19 cellular contexts compared by ENCODE assay signal in genomic region chr7:111104710-111105109, GRCh38. TPM values are rescaled to one million over a fixed set of nuclear protein-coding genes. Genes with fewer than 3 reads are reported as not detected.
A peak's percentile ranks its signal among the peaks of the same experiment; 100 is the strongest.
DNase-seq lines count a peak whose midpoint lies in the region; ATAC-seq and TF ChIP-seq lines count a peak whose summit lies in the region.
"Had no signal": no experiment of that assay in that cellular context is flagged by ENCODE, and none has a peak within 500 bp of the region (broad histone marks: within the 10 kb centered on the region; RNA-seq: fewer than 3 reads in every experiment).

No MANE protein-coding gene starts in this region.

- H3K79me2 ChIP-seq in OCI-LY3 (ENCODE audit: low read length) = no peaks in the 10 kb centered on the region

- POLR2A ChIA-PET in naive thymus-derived CD8-positive, alpha-beta T cell (lab: Charles Lee) = interaction anchor here (1.3 kb wide), 1 partner anchor 21 kb away, joined by 3 read pairs; no protein-coding TSS in a partner anchor

- peak; percentile 61 for ATAC-seq in GM18868 (IDR thresholded peaks at IDR 0.05; ENCODE audit: unreplicated experiment)
- peak; percentile 73 for ATAC-seq in GM21717 (IDR thresholded peaks at IDR 0.05; ENCODE audit: unreplicated experiment)
- no peak for ATAC-seq in naive thymus-derived CD8-positive, alpha-beta T cell
- no peak for ATAC-seq in HG03469 (IDR thresholded peaks at IDR 0.05; ENCODE audit: unreplicated experiment)
- ATAC-seq: body of pancreas, pancreas had no signal

- peaks cover 24 to 68% (median 65%) of the 10 kb centered on the region in 4 donors for H3K4me1 Mint-ChIP-seq in naive thymus-derived CD8-positive, alpha-beta T cell
- no peaks in the 10 kb centered on the region for H3K4me1 Mint-ChIP-seq in type B pancreatic cell (ENCODE audit: unreplicated experiment)

- DNase-seq in naive thymus-derived CD8-positive, alpha-beta T cell = no peak
- DNase-seq in G401 (ENCODE audit: low spot score) (no peak), type B pancreatic cell (ENCODE audit: extremely low spot score, unreplicated experiment) (no peak)
- DNase-seq: activated naive CD4-positive, alpha-beta T cell; body of pancreas; DMS53; dorsolateral prefrontal cortex; left ventricle myocardium inferior; NCI-H748 treated with DMSO at 0.1 percent for 48 hours; pancreas; stimulated activated CD4-positive, alpha-beta T cell treated with anti-CD3 and anti-CD28 coated beads, Interleukin-4, amount 100 ng/mL, for 24 hours; stimulated activated CD8-positive, alpha-beta memory T cell treated with anti-CD3 and anti-CD28 coated beads, Interleukin-4, amount 100 ng/mL, for 48 hours; SW 1271; tibial artery had no signal

- H3K36me3 ChIP-seq in OCI-LY3 (replicated peaks; ENCODE audit: low read depth, low read length) = no peaks in the 10 kb centered on the region
- H3K36me3 ChIP-seq: HAP-1, left ventricle myocardium inferior, pancreas, tibial artery had no signal

- in situ Hi-C loops in G401 (cut with HindIII; ENCODE audit: low sequenced_read_pairs) = no loop called here

- H3K27ac Mint-ChIP-seq in naive thymus-derived CD8-positive, alpha-beta T cell = peak overlapping the region; percentile 29 to 86 (median 66)
- H3K27ac Mint-ChIP-seq in type B pancreatic cell = no peak overlapping the region

- no peaks in the 10 kb centered on the region for H3K9me3 Mint-ChIP-seq in naive thymus-derived CD8-positive, alpha-beta T cell
- H3K9me3 Mint-ChIP-seq in type B pancreatic cell = no peaks in the 10 kb centered on the region

- peaks cover 24% of the 10 kb centered on the region for H3K4me1 ChIP-seq in OCI-LY3 (ENCODE audit: low read length)
- H3K4me1 ChIP-seq: HAP-1 had no signal

- no peak overlapping the region for H2AFZ ChIP-seq in OCI-LY3 (ENCODE audit: low read depth, low read length)

- H3K4me3 Mint-ChIP-seq in naive thymus-derived CD8-positive, alpha-beta T cell = peak overlapping the region in 7 of 10 donors; percentile 5 to 61 (median 29)
- H3K4me3 Mint-ChIP-seq in type B pancreatic cell = no peak overlapping the region

- no peaks in the 10 kb centered on the region for H3K9me3 ChIP-seq in OCI-LY3 (ENCODE audit: insufficient read depth, low read length)
- H3K9me3 ChIP-seq: body of pancreas, HAP-1, left ventricle myocardium inferior, pancreas, tibial artery had no signal

- H3K27me3 ChIP-seq in OCI-LY3 (ENCODE audit: low read depth, low read length) = no peaks in the 10 kb centered on the region
- H3K27me3 ChIP-seq: body of pancreas, dorsolateral prefrontal cortex, pancreas, tibial artery had no signal

- TF ChIP-seq CTCF in OCI-LY3 (IDR thresholded peaks at IDR 0.05; ENCODE audit: low read depth, low read length) (no peak), type B pancreatic cell (conservative IDR thresholded peaks at IDR 0.05) (no peak)

- H3K4me2 ChIP-seq in OCI-LY3 (ENCODE audit: low read length) = peak overlapping the region; percentile 74

- peaks cover 21 to 90% (median 31%) of the 10 kb centered on the region in 3 donors for H3K36me3 Mint-ChIP-seq in naive thymus-derived CD8-positive, alpha-beta T cell
- H3K36me3 Mint-ChIP-seq in type B pancreatic cell = no peaks in the 10 kb centered on the region

- no peak overlapping the region for H3K27ac ChIP-seq in OCI-LY3 (ENCODE audit: low read length)
- H3K27ac ChIP-seq: body of pancreas, left ventricle myocardium inferior, pancreas, tibial artery had no signal

- H3K4me3 ChIP-seq in OCI-LY3 (ENCODE audit: low read length) = 0 out of 2 replicates have a peak overlapping the region, but pooled peaks have one; percentile 41
- H3K4me3 ChIP-seq: body of pancreas, dorsolateral prefrontal cortex, HAP-1, left ventricle myocardium inferior, pancreas, tibial artery had no signal

- no peak overlapping the region for H3K9ac ChIP-seq in OCI-LY3 (ENCODE audit: low read length)

- H4K20me1 ChIP-seq in OCI-LY3 (ENCODE audit: insufficient read depth, low read length) = no peaks in the 10 kb centered on the region

- no peaks in the 10 kb centered on the region for H3K27me3 Mint-ChIP-seq in naive thymus-derived CD8-positive, alpha-beta T cell
- H3K27me3 Mint-ChIP-seq in type B pancreatic cell = no peaks in the 10 kb centered on the region

RNA-seq across cellular contexts. Expression of gene LRRN3, which starts 13.8 kb away (rescaled TPM):
- 100 to 1,000 TPM; 332 to 337 TPM for total RNA-seq in naive thymus-derived CD8-positive, alpha-beta T cell
- 100 to 1,000 TPM; 127 to 241 (median 223) TPM for polyA plus RNA-seq in naive thymus-derived CD8-positive, alpha-beta T cell
- total RNA-seq in G401 (2014; rRNA removed; shearing (Covaris generic)) = 4.4 and 5.8 TPM in 2 replicates
- total RNA-seq in type B pancreatic cell (ENCODE audit: low replicate concordance) = 4.9 and 12.9 TPM in 2 replicates

Comparison
In these comparisons a context has a peak if more than half of its experiments do, and no peak if none do; other contexts are left out.
1. ATAC-seq: peak in GM18868 (single experiment) and GM21717 (single experiment); none in naive thymus-derived CD8-positive, alpha-beta T cell (0 of 2) and HG03469 (single experiment).
2. RNA of gene LRRN3, which starts 13.8 kb away (total RNA-seq): 332 to 337 TPM in naive thymus-derived CD8-positive, alpha-beta T cell; 4.9 to 12.9 TPM in type B pancreatic cell and 4.4 to 5.8 TPM in G401; every median in the first group is over 10 times any median in the second.